Comparison of ENCODE assay signal across 14 cellular contexts in genomic region chr12:124336742-124337520, GRCh38. TPM values are rescaled to one million over a fixed set of nuclear protein-coding genes. Genes with fewer than 3 reads are reported as not detected.
"Had no signal": no experiment of that assay in that cellular context is flagged by ENCODE, and none has a peak within 500 bp of the region (broad histone marks: within the 10 kb centered on the region; RNA-seq: fewer than 3 reads in every experiment).

No MANE protein-coding gene starts in this region.

- H3K4me3 Mint-ChIP-seq: memory B cell had no signal

- H3K9me3 ChIP-seq: ascending aorta, left ventricle myocardium inferior, suprapubic skin had no signal

- DNase-seq: activated naive CD4-positive, alpha-beta T cell treated with anti-CD3 and anti-CD28 coated beads, Interleukin-2, amount 50 U/mL, for 16 hours; hippocampal formation; left ventricle myocardium inferior; naive thymus-derived CD8-positive, alpha-beta T cell; stimulated activated CD4-positive, alpha-beta T cell treated with anti-CD3 and anti-CD28 coated beads, Interleukin-4, amount 100 ng/mL, for 24 hours; stimulated activated naive CD8-positive, alpha-beta T cell treated with anti-CD3 and anti-CD28 coated beads, Interleukin-15, Interleukin-2, amounts not matched to agents 100 U/mL and 50 U/mL, for 24 hours; trophoblast cell had no signal

- ATAC-seq: activated CD4-positive, CD25-positive, alpha-beta regulatory T cell treated with anti-CD3 and anti-CD28 coated beads, Interleukin-2, amount 50 U/mL, for 24 hours; esophagus mucosa; naive thymus-derived CD8-positive, alpha-beta T cell; stimulated activated naive CD8-positive, alpha-beta T cell treated with anti-CD3 and anti-CD28 coated beads, Interleukin-15, Interleukin-2, amounts not matched to agents 100 U/mL and 50 U/mL, for 24 hours had no signal

- H3K27me3 ChIP-seq: ascending aorta, cardiac muscle cell, suprapubic skin had no signal

- H3K27ac ChIP-seq: ascending aorta, cardiac muscle cell, left ventricle myocardium inferior, suprapubic skin had no signal

- H3K27ac Mint-ChIP-seq: activated T-helper 2 cell treated with anti-CD3 and anti-CD28 coated beads, Interferon-gamma antibody, Interleukin-2, Interleukin-4, amounts not matched to agents 10 μg/mL and 5 μg/mL and 100 μg/mL, durations not matched to agents 14 hours and 24 hours and 36 hours; memory B cell had no signal

- H3K4me1 Mint-ChIP-seq: memory B cell had no signal

- H3K4me1 ChIP-seq: ascending aorta, left ventricle myocardium inferior, suprapubic skin had no signal

- H3K27me3 Mint-ChIP-seq: memory B cell; naive thymus-derived CD8-positive, alpha-beta T cell had no signal

- H3K4me3 ChIP-seq: ascending aorta, cardiac muscle cell, left ventricle myocardium inferior, suprapubic skin had no signal

- H3K9me3 Mint-ChIP-seq: activated T-helper 2 cell treated with anti-CD3 and anti-CD28 coated beads, Interferon-gamma antibody, Interleukin-2, Interleukin-4, amounts not matched to agents 10 μg/mL and 5 μg/mL and 100 μg/mL, durations not matched to agents 14 hours and 24 hours and 36 hours; memory B cell; naive thymus-derived CD8-positive, alpha-beta T cell had no signal

RNA-seq across cellular contexts. Expression of gene RFLNA, which starts 42.0 kb away (rescaled TPM):
- total RNA-seq: activated T-helper 2 cell treated with anti-CD3 and anti-CD28 coated beads, Interferon-gamma antibody, Interleukin-2, Interleukin-4, amounts not matched to agents 10 μg/mL and 5 μg/mL and 100 μg/mL, durations not matched to agents 14 hours and 24 hours and 36 hours; ascending aorta; esophagus mucosa; naive thymus-derived CD8-positive, alpha-beta T cell had no signal
- polyA plus RNA-seq: naive thymus-derived CD8-positive, alpha-beta T cell had no signal
